ENCODE assay signal across 23 cellular contexts in genomic region chr12:1138691-1139090, GRCh38.
DNase-seq lines count a peak whose midpoint lies in the region; ATAC-seq and TF ChIP-seq lines count a peak whose summit lies in the region.
"Had no signal": no experiment of that assay in that cellular context is flagged by ENCODE, and none has a peak within 500 bp of the region (broad histone marks: within the 10 kb centered on the region; RNA-seq: fewer than 3 reads in every experiment).

No MANE protein-coding gene starts in this region.

- H3K27ac Mint-ChIP-seq in activated naive CD4-positive, alpha-beta T cell treated with anti-CD3 and anti-CD28 coated beads, Interleukin-2, amount 50 U/mL, for 24 hours, result peak overlapping the region; percentile 63
- H3K27ac Mint-ChIP-seq in endodermal cell (no peak overlapping the region), nephron progenitor cell (peak overlapping the region; percentile 61)
- H3K27ac Mint-ChIP-seq: CD4-positive, alpha-beta T cell; HFFc6 had no signal

- peaks cover 4% of the 10 kb centered on the region for H3K4me1 Mint-ChIP-seq in activated naive CD4-positive, alpha-beta T cell treated with anti-CD3 and anti-CD28 coated beads, Interleukin-2, amount 50 U/mL, for 24 hours
- peaks cover 9% of the 10 kb centered on the region for H3K4me1 Mint-ChIP-seq in endodermal cell
- H3K4me1 Mint-ChIP-seq in nephron progenitor cell, result no peaks in the 10 kb centered on the region
- H3K4me1 Mint-ChIP-seq: IgD-negative memory B cell had no signal

- no peak overlapping the region for H3K4me3 Mint-ChIP-seq in activated naive CD4-positive, alpha-beta T cell treated with anti-CD3 and anti-CD28 coated beads, Interleukin-2, amount 50 U/mL, for 24 hours
- H3K4me3 Mint-ChIP-seq in endodermal cell (no peak overlapping the region), nephron progenitor cell (no peak overlapping the region)
- H3K4me3 Mint-ChIP-seq: CD4-positive, alpha-beta T cell; HFFc6; IgD-negative memory B cell had no signal

- no peaks in the 10 kb centered on the region for H3K9me3 Mint-ChIP-seq in activated naive CD4-positive, alpha-beta T cell treated with anti-CD3 and anti-CD28 coated beads, Interleukin-2, amount 50 U/mL, for 24 hours
- H3K9me3 Mint-ChIP-seq in endodermal cell (no peaks in the 10 kb centered on the region), nephron progenitor cell (no peaks in the 10 kb centered on the region)
- H3K9me3 Mint-ChIP-seq: CD4-positive, alpha-beta T cell; HFFc6; IgD-negative memory B cell had no signal

- TF ChIP-seq POLR2A in stomach (IDR thresholded peaks at IDR 0.05), result no peak

- H3K4me3 ChIP-seq in endodermal cell (ENCODE audit: low read length) (no peak overlapping the region), stomach (no peak overlapping the region)
- H3K4me3 ChIP-seq: A549, GM12878 had no signal

- no peaks in the 10 kb centered on the region for H3K27me3 ChIP-seq in endodermal cell (ENCODE audit: control insufficient read depth, insufficient read depth, low read length, poor library complexity, severe bottlenecking)
- no peaks in the 10 kb centered on the region for H3K27me3 ChIP-seq in stomach

- 76 to 84% methylated on average over 3 to 4 of the region's 4 CpGs for WGBS in endodermal cell (ENCODE audit: insufficient coverage in 1 of 2, insufficient read length in 1 of 2), 2 experiments
- WGBS in stomach, 5 donors, result 95 to 99% (median 98%) methylated on average over 4 of the region's 4 CpGs

- no peak overlapping the region for H3K9ac ChIP-seq in endodermal cell (ENCODE audit: extremely low read depth, low read length, poor library complexity, severe bottlenecking)

- intact Hi-C loops in stomach (cut with DNase I; ENCODE audit: low total_unique reads), result no loop called here

- H3K36me3 Mint-ChIP-seq in activated naive CD4-positive, alpha-beta T cell treated with anti-CD3 and anti-CD28 coated beads, Interleukin-2, amount 50 U/mL, for 24 hours, result peaks cover 5% of the 10 kb centered on the region
- H3K36me3 Mint-ChIP-seq in endodermal cell (ENCODE audit: low read depth) (peaks cover 25% of the 10 kb centered on the region), nephron progenitor cell (ENCODE audit: low read depth) (peaks cover 29% of the 10 kb centered on the region)

- ATAC-seq in GM18909 (IDR thresholded peaks at IDR 0.05; ENCODE audit: poor library complexity, unreplicated experiment), result no peak
- ATAC-seq: A549, GM12878, HCT116, HepG2 had no signal

- H3K9me3 ChIP-seq in endodermal cell (ENCODE audit: control insufficient read depth, low read length) (no peaks in the 10 kb centered on the region), stomach (no peaks in the 10 kb centered on the region)
- H3K9me3 ChIP-seq: A549 had no signal

- H3K36me3 ChIP-seq in endodermal cell (ENCODE audit: control insufficient read depth, insufficient read depth, low read length) (peaks cover 13% of the 10 kb centered on the region), stomach (peaks cover 0 to 8% (median 2%) of the 10 kb centered on the region in 4 donors)

- no peaks in the 10 kb centered on the region for H3K27me3 Mint-ChIP-seq in activated naive CD4-positive, alpha-beta T cell treated with anti-CD3 and anti-CD28 coated beads, Interleukin-2, amount 50 U/mL, for 24 hours
- H3K27me3 Mint-ChIP-seq in endodermal cell (ENCODE audit: insufficient read depth) (peaks cover 7% of the 10 kb centered on the region), nephron progenitor cell (ENCODE audit: low read depth, poor library complexity) (no peaks in the 10 kb centered on the region)
- H3K27me3 Mint-ChIP-seq: CD4-positive, alpha-beta T cell; IgD-negative memory B cell had no signal

- no peak for TF ChIP-seq CTCF in endodermal cell (conservative IDR thresholded peaks at IDR 0.05)
- no peak for TF ChIP-seq CTCF in nephron progenitor cell (IDR thresholded peaks at IDR 0.05)
- TF ChIP-seq CTCF in stomach (IDR thresholded peaks at IDR 0.05), result no peak

- no peak overlapping the region for H3K27ac ChIP-seq in endodermal cell (ENCODE audit: low read depth, low read length)
- no peak overlapping the region for H3K27ac ChIP-seq in stomach
- H3K27ac ChIP-seq: 22Rv1, A549, C4-2B had no signal

- H3K4me1 ChIP-seq in endodermal cell (ENCODE audit: control insufficient read depth, insufficient read depth, low read length) (no peaks in the 10 kb centered on the region), stomach (no peaks in the 10 kb centered on the region)
- H3K4me1 ChIP-seq: A549 had no signal

- no peak for DNase-seq in activated naive CD4-positive, alpha-beta T cell treated with anti-CD3 and anti-CD28 coated beads, Interleukin-2, amount 50 U/mL, for 16 hours
- peak; percentile 58 for DNase-seq in endodermal cell
- DNase-seq in nephron progenitor cell, result no peak
- no peak for DNase-seq in DMS153 treated with DMSO at 0.1 percent for 48 hours (lab: John Stamatoyannopoulos, UW; ENCODE audit: unreplicated experiment)
- DNase-seq in stomach, result no peak
- DNase-seq: AML-193; CD4-positive, alpha-beta T cell; DMS53; DND-41; EL; GOT3; H7; HFFc6; KBM-7 had no signal

- no peak for TF ChIP-seq EP300 in stomach (IDR thresholded peaks at IDR 0.05)
